ENCODE assay signal across 7 cellular contexts in the genomic region with DNA sequence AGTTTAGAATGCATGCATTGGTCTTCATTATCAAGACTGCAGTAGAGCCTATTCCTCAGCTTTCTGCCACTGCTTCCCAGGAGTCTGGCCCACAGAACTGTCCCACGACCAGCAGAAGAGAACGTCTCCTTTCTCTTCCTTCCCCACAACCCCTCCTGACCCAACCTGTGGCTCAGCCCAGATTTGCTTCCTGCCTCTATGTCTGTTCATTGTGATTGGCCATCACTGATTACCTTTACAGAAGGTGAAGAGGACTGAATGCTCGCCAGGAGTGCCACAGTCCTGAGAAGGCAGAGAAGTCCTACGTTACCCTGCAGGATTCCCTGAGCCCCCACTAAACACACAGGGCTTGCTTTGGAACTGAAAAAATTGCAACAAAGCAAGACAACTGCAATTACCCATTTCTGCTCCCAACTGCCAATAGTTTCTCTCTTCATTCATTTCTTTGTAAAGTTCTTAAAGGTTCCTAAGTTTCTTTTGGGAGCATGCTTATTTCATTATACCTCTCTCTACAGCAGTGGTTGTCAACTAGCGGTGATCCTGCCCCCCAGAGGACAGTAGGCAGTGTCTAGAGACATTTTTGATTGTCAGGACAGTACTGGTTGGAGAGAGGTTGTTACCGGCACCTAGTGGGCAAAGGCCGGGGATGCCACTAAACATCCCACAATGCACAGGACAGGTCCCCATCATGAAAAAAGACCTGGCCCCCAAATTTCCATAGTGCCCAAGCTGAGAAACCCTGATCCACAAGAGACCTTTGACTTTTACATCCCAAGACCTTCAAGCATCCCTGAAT. TPM values are rescaled to one million over a fixed set of nuclear protein-coding genes. Genes with fewer than 3 reads are reported as not detected.
DNase-seq lines count a peak whose midpoint lies in the region; ATAC-seq and TF ChIP-seq lines count a peak whose summit lies in the region.

No MANE protein-coding gene starts in this region.

- no peaks in the 10 kb centered on the region for H3K9me3 Mint-ChIP-seq in activated CD8-positive, alpha-beta T cell treated with anti-CD3 and anti-CD28 coated beads, Interleukin-2, amount 10 ng/mL, durations not matched to agents 7 days and 5 days (ENCODE audit: insufficient read depth)

- WGBS in right lobe of liver (ENCODE audit: insufficient coverage, low coverage, low lambda C conversion rate, missing lambda C conversion rate): 32% methylated on average over 7 of the region's 7 CpGs
- 70 to 79% (median 72%) methylated on average over 7 of the region's 7 CpGs for WGBS in ovary, 3 donors

- TF ChIP-seq EP300 in ovary (IDR thresholded peaks at IDR 0.05): no peak

- H3K27ac Mint-ChIP-seq in activated CD8-positive, alpha-beta T cell treated with anti-CD3 and anti-CD28 coated beads, Interleukin-2, amount 10 ng/mL, durations not matched to agents 7 days and 5 days: peak overlapping the region; percentile 97

- peak; percentile 8 for ATAC-seq in activated CD8-positive, alpha-beta T cell treated with anti-CD3 and anti-CD28 coated beads, Interleukin-2, amount 10 ng/mL, durations not matched to agents 7 days and 5 days
- peak; percentile 49 to 67 (median 58) for ATAC-seq in right lobe of liver
- ATAC-seq in GM18861 (IDR thresholded peaks at IDR 0.05; ENCODE audit: unreplicated experiment): no peak
- ATAC-seq in GM21423 (IDR thresholded peaks at IDR 0.05; ENCODE audit: unreplicated experiment): no peak

- TF ChIP-seq POLR2A in right lobe of liver (IDR thresholded peaks at IDR 0.05) (no peak), ovary (IDR thresholded peaks at IDR 0.05) (no peak)

- H3K27me3 ChIP-seq in right lobe of liver (no peaks in the 10 kb centered on the region), ovary (no peaks in the 10 kb centered on the region)

- no peak overlapping the region for H3K4me3 ChIP-seq in LNCaP clone FGC (ENCODE audit: low read depth, low read length)
- no peak overlapping the region for H3K4me3 ChIP-seq in right lobe of liver
- no peak overlapping the region for H3K4me3 ChIP-seq in ovary

- DNase-seq in GDM1 (lab: John Stamatoyannopoulos, UW) (peak; percentile 51), LNCaP clone FGC (ENCODE audit: low read depth) (no peak), right lobe of liver (no peak), ovary (no peak)
- peak; percentile 62 for DNase-seq in activated CD8-positive, alpha-beta T cell treated with anti-CD3 and anti-CD28 coated beads, Interleukin-2, amount 10 ng/mL, durations not matched to agents 7 days and 5 days

- H3K36me3 ChIP-seq in right lobe of liver (no peaks in the 10 kb centered on the region), ovary (no peaks in the 10 kb centered on the region)

- peaks cover 78% of the 10 kb centered on the region for H3K4me1 Mint-ChIP-seq in activated CD8-positive, alpha-beta T cell treated with anti-CD3 and anti-CD28 coated beads, Interleukin-2, amount 10 ng/mL, durations not matched to agents 7 days and 5 days (ENCODE audit: low read depth)

- CTCF ChIA-PET in activated CD8-positive, alpha-beta T cell treated with anti-CD3 and anti-CD28 coated beads, Interleukin-2, amount 10 ng/mL, durations not matched to agents 7 days and 5 days (lab: Charles Lee): interaction anchor here (0.8 to 8.0 kb wide), 21 partner anchors 8 to 181 kb away, joined by 3 to 73 read pairs (median 6); partner anchors contain the start of gene RAB37

- H3K4me3 Mint-ChIP-seq in activated CD8-positive, alpha-beta T cell treated with anti-CD3 and anti-CD28 coated beads, Interleukin-2, amount 10 ng/mL, durations not matched to agents 7 days and 5 days: peak overlapping the region; percentile 59

- POLR2A ChIA-PET in activated CD8-positive, alpha-beta T cell treated with anti-CD3 and anti-CD28 coated beads, Interleukin-2, amount 10 ng/mL, durations not matched to agents 7 days and 5 days (lab: Charles Lee): interaction anchor here (0.6 to 1.9 kb wide), 9 partner anchors 22 to 150 kb away, joined by 3 to 8 read pairs (median 4); partner anchors contain the start of gene RAB37

- H3K27me3 Mint-ChIP-seq in activated CD8-positive, alpha-beta T cell treated with anti-CD3 and anti-CD28 coated beads, Interleukin-2, amount 10 ng/mL, durations not matched to agents 7 days and 5 days (ENCODE audit: low read depth): no peaks in the 10 kb centered on the region

- TF ChIP-seq CTCF in LNCaP clone FGC (IDR thresholded peaks at IDR 0.05; ENCODE audit: control insufficient read depth, extremely low read depth, insufficient read depth) (peak; percentile 69), right lobe of liver (IDR thresholded peaks at IDR 0.05) (peak; percentile 57 to 72 (median 64)), ovary (IDR thresholded peaks at IDR 0.05) (no peak)

- H3K4me1 ChIP-seq in right lobe of liver (peaks cover 0 to 21% (median 5%) of the 10 kb centered on the region in 4 donors), ovary (ENCODE audit: insufficient read depth) (peaks cover 5% of the 10 kb centered on the region)

- no peak overlapping the region for H3K27ac ChIP-seq in right lobe of liver
- no peak overlapping the region for H3K27ac ChIP-seq in ovary

- peaks cover 49% of the 10 kb centered on the region for H3K36me3 Mint-ChIP-seq in activated CD8-positive, alpha-beta T cell treated with anti-CD3 and anti-CD28 coated beads, Interleukin-2, amount 10 ng/mL, durations not matched to agents 7 days and 5 days (ENCODE audit: low read depth)

- intact Hi-C loops in right lobe of liver (cut with DNase I) (no loop called here), ovary (cut with DNase I) (no loop called here)

- no peaks in the 10 kb centered on the region for H3K9me3 ChIP-seq in right lobe of liver
- no peaks in the 10 kb centered on the region for H3K9me3 ChIP-seq in ovary

RNA-seq across cellular contexts. Expression of gene NAT9, which starts 4.5 kb away (rescaled TPM):
- total RNA-seq in activated CD8-positive, alpha-beta T cell treated with anti-CD3 and anti-CD28 coated beads, Interleukin-2, amount 10 ng/mL, durations not matched to agents 7 days and 5 days: 10 to 100 TPM; 28.3 to 30.7 TPM
- total RNA-seq in right lobe of liver: 10 to 100 TPM in 5 of 6 experiments, 1 to 10 TPM in 1; 10.0 to 23.0 (median 16.3) TPM
- 10 to 100 TPM; 24.7 to 87.0 (median 56.8) TPM for total RNA-seq in ovary
- polyA plus RNA-seq in ovary: 10 to 100 TPM; 19.7 to 44.8 TPM

RNA-seq across cellular contexts. Expression of gene NHERF1, which starts 32.2 kb away (rescaled TPM):
- total RNA-seq in activated CD8-positive, alpha-beta T cell treated with anti-CD3 and anti-CD28 coated beads, Interleukin-2, amount 10 ng/mL, durations not matched to agents 7 days and 5 days: 100 to 1,000 TPM; 286 to 296 TPM
- total RNA-seq in right lobe of liver (100 to 1,000 TPM; 105 to 218 (median 161) TPM), ovary (100 to 1,000 TPM in 1 of 7 donors, 10 to 100 TPM in 6; 12.1 to 101 (median 21.7) TPM)
- 10 to 100 TPM; 13.9 to 21.0 TPM for polyA plus RNA-seq in ovary

RNA-seq across cellular contexts. Expression of gene RAB37, which starts 43.6 kb away (rescaled TPM):
- 10 to 100 TPM; 19.1 to 19.6 TPM for total RNA-seq in activated CD8-positive, alpha-beta T cell treated with anti-CD3 and anti-CD28 coated beads, Interleukin-2, amount 10 ng/mL, durations not matched to agents 7 days and 5 days
- total RNA-seq in right lobe of liver (10 to 100 TPM in 3 of 6 experiments, 1 to 10 TPM in 3; 5.0 to 14.4 (median 9.0) TPM), ovary (under 1 TPM in 5 of 7 donors, not detected in 2; 0.45 to 0.72 (median 0.57) TPM)
- polyA plus RNA-seq in ovary: 1 to 10 TPM in 1 of 2 donors, under 1 TPM in 1; 0.58 to 2.4 TPM

Comparison
In these comparisons a context has a peak if more than half of its experiments do, and no peak if none do; other contexts are left out.
1. DNase-seq: peak in GDM1 (single experiment) and activated CD8-positive, alpha-beta T cell treated with anti-CD3 and anti-CD28 coated beads, Interleukin-2, amount 10 ng/mL, durations not matched to agents 7 days and 5 days (single experiment); none in LNCaP clone FGC (single experiment), right lobe of liver (0 of 3) and ovary (0 of 5).
2. CTCF ChIP-seq: peak in LNCaP clone FGC (single experiment) and right lobe of liver (4 of 4); none in ovary (0 of 3).
3. ATAC-seq: peak in activated CD8-positive, alpha-beta T cell treated with anti-CD3 and anti-CD28 coated beads, Interleukin-2, amount 10 ng/mL, durations not matched to agents 7 days and 5 days (single experiment) and right lobe of liver (4 of 4); none in GM18861 (single experiment) and GM21423 (single experiment).